9 cellular contexts compared by ENCODE assay signal in the genomic region with DNA sequence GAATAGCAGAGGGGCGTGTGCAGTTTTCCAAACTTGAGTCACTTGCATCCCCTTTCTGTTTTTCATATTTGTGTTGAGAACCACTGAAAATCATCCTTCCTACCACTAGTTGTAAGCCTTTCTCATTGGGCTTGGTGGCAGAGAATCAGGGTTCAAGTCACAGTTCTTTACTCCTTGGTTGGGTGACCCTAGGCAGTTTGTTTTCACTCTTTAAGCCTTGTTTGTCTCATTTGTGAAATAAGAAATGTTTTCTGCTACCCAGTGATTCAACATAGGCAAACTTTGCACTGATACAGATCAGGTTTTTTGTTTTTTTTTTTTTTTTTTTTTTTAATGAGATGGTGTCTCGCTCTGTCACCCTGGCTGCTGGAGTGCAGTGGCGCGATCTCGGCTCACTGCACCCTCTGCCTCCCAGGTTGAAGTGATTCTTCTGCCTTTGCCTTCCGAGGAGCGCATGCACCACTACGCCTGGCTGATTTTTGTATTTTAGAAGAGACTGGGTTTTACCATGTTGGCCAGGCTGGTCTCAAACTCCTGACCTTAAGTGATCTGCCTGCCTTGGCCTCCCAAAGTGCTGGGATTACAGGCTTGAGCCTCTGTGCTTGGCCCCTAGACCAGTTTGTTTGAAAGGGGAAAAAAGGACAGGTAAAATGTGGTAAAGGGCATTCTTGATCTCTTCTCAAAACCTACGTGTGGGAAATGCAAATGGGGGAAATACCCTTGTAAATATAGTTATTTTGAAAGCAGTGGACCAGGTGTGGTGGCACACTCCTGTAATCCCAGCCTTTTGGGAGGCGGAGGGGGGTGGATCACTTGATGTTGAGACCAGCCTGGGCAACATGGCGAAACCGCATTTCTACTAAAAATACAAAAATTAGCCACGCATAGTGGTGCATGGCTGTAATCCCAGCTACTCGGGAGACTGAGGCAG. TPM values are rescaled to one million over a fixed set of nuclear protein-coding genes. Genes with fewer than 3 reads are reported as not detected.
DNase-seq lines count a peak whose midpoint lies in the region; ATAC-seq and TF ChIP-seq lines count a peak whose summit lies in the region.
"Had no signal": no experiment of that assay in that cellular context is flagged by ENCODE, and none has a peak within 500 bp of the region (broad histone marks: within the 10 kb centered on the region; RNA-seq: fewer than 3 reads in every experiment).

No MANE protein-coding gene starts in this region.

- no peak overlapping the region for H2BK15ac ChIP-seq in mesendoderm (replicated peaks; ENCODE audit: low read depth)

- H3K4me3 ChIP-seq in ACC112 (ENCODE audit: low read depth, low read length) (peak overlapping the region; percentile 98), brain microvascular endothelial cell (ENCODE audit: low read depth, low read length) (peak overlapping the region; percentile 89), mesendoderm (ENCODE audit: low read length) (no peak overlapping the region)

- ATAC-seq in GM21360 (IDR thresholded peaks at IDR 0.05; ENCODE audit: unreplicated experiment) (no peak), GM21528 (IDR thresholded peaks at IDR 0.05; ENCODE audit: low FRiP score, unreplicated experiment) (no peak), HG03571 (IDR thresholded peaks at IDR 0.05; ENCODE audit: unreplicated experiment) (no peak)

- no peak overlapping the region for H4K8ac ChIP-seq in mesendoderm (ENCODE audit: low read depth, low read length)

- H3K27me3 ChIP-seq in ACC112 (ENCODE audit: insufficient read depth, low read length) (no peaks in the 10 kb centered on the region), brain microvascular endothelial cell (replicated peaks) (no peaks in the 10 kb centered on the region), mesendoderm (ENCODE audit: insufficient read depth, low read length, poor library complexity) (no peaks in the 10 kb centered on the region)

- in situ Hi-C loops in brain microvascular endothelial cell (cut with HindIII; ENCODE audit: low pct_ligation_motif_present, low sequenced_read_pairs) = no loop called here

- H3K18ac ChIP-seq in mesendoderm (ENCODE audit: low read length) = no peak overlapping the region

- H2AFZ ChIP-seq in ACC112 (ENCODE audit: low read length, unreplicated experiment) = no peak overlapping the region

- H3K79me2 ChIP-seq in ACC112 (ENCODE audit: control insufficient read depth, insufficient read depth, low read length, unreplicated experiment) (peaks cover 79% of the 10 kb centered on the region), mesendoderm (ENCODE audit: control insufficient read depth, insufficient read depth, low read length) (peaks cover 75% of the 10 kb centered on the region)

- no peak overlapping the region for H2BK5ac ChIP-seq in mesendoderm (ENCODE audit: low read length)

- peak overlapping the region; percentile 63 for H3K56ac ChIP-seq in mesendoderm (ENCODE audit: low read length)

- WGBS in mesendoderm (ENCODE audit: extremely low coverage, insufficient coverage, low lambda C conversion rate) = no CpG with 5 or more reads among the region's 14 CpGs

- no peak overlapping the region for H4K5ac ChIP-seq in mesendoderm (ENCODE audit: low read length)

- H3K36me3 ChIP-seq in ACC112 (ENCODE audit: insufficient read depth, low read length) (peaks cover 3% of the 10 kb centered on the region; the same call in 1 of the 2 replicates), brain microvascular endothelial cell (replicated peaks) (peaks cover 10% of the 10 kb centered on the region), mesendoderm (ENCODE audit: control insufficient read depth, insufficient read depth, low read length) (no peaks in the 10 kb centered on the region)

- H3K23ac ChIP-seq in mesendoderm (ENCODE audit: low read length) = no peak overlapping the region

- peak overlapping the region; percentile 26 for H3K4me2 ChIP-seq in mesendoderm (ENCODE audit: low read length)

- H2AK5ac ChIP-seq in mesendoderm (ENCODE audit: low read length) = no peak overlapping the region

- peaks cover 49% of the 10 kb centered on the region for H3K4me1 ChIP-seq in ACC112 (ENCODE audit: control insufficient read depth, insufficient read depth, low read length, unreplicated experiment)
- peaks cover 4% of the 10 kb centered on the region for H3K4me1 ChIP-seq in mesendoderm (ENCODE audit: control insufficient read depth, low read depth, low read length)

- no peak overlapping the region for H3K27ac ChIP-seq in ACC112 (ENCODE audit: low read depth, low read length)
- no peak overlapping the region for H3K27ac ChIP-seq in brain microvascular endothelial cell
- H3K27ac ChIP-seq in mesendoderm (ENCODE audit: low read depth, low read length) = no peak overlapping the region

- peak overlapping the region; percentile 55 for H3K9ac ChIP-seq in mesendoderm (ENCODE audit: low read length)

- DNase-seq in HEK293T (ENCODE audit: extremely low spot score) = no peak
- DNase-seq in brain microvascular endothelial cell = no peak
- DNase-seq in mesendoderm = no peak
- no peak for DNase-seq in NCI-H1048 (lab: John Stamatoyannopoulos, UW)
- DNase-seq: DMS79 treated with DMSO at 0.1 percent for 48 hours had no signal

- TF ChIP-seq CTCF in brain microvascular endothelial cell (IDR thresholded peaks at IDR 0.05; ENCODE audit: low read depth, low read length, missing control alignments) = no peak

- no peak overlapping the region for H2BK120ac ChIP-seq in mesendoderm (ENCODE audit: low read depth, low read length)

- POLR2A ChIA-PET in HEK293T (lab: Yijun Ruan, JAX) = no interaction called here

- CTCF ChIA-PET in HEK293T (lab: Yijun Ruan, JAX) = interaction anchor here (0.9 kb wide), 1 partner anchor 24 kb away, joined by 3 read pairs; no protein-coding TSS in a partner anchor

- H3K79me1 ChIP-seq in mesendoderm (ENCODE audit: low read length) = no peaks in the 10 kb centered on the region

- no peak overlapping the region for H3K4ac ChIP-seq in mesendoderm (ENCODE audit: low read depth, low read length)

TF ChIP-seq in HEK293T, 16 proteins besides CTCF, POLR2A, EP300 and RAD21:
- TF ChIP-seq ZNF384 (IDR thresholded peaks at IDR 0.05) (peak; percentile 81), BHLHE40 (IDR thresholded peaks at IDR 0.05; ENCODE audit: borderline replicate concordance) (no peak), CTBP1 (IDR thresholded peaks at IDR 0.05; ENCODE audit: borderline replicate concordance) (no peak), SP1 (IDR thresholded peaks at IDR 0.05) (no peak), L3MBTL2 (conservative IDR thresholded peaks at IDR 0.05) (no peak), NFRKB (IDR thresholded peaks at IDR 0.05) (no peak)
- TF ChIP-seq, protein P1, sequence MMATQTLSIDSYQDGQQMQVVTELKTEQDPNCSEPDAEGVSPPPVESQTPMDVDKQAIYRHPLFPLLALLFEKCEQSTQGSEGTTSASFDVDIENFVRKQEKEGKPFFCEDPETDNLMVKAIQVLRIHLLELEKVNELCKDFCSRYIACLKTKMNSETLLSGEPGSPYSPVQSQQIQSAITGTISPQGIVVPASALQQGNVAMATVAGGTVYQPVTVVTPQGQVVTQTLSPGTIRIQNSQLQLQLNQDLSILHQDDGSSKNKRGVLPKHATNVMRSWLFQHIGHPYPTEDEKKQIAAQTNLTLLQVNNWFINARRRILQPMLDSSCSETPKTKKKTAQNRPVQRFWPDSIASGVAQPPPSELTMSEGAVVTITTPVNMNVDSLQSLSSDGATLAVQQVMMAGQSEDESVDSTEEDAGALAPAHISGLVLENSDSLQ (IDR thresholded peaks at IDR 0.05) = no peak

RNA-seq across cellular contexts. Expression of a gene that starts 3.2 kb away (rescaled TPM):
- polyA plus RNA-seq in mesendoderm (2013, experiment 1 of 2) = 150 TPM
- polyA plus RNA-seq in mesendoderm (2013, experiment 2 of 2) = 151 TPM
